In genomic region chr16:17368511-17368910, GRCh38 we compare ENCODE assay signal across 11 cellular contexts.
DNase-seq lines count a peak whose midpoint lies in the region; ATAC-seq and TF ChIP-seq lines count a peak whose summit lies in the region.
"Had no signal": no experiment of that assay in that cellular context is flagged by ENCODE, and none has a peak within 500 bp of the region (broad histone marks: within the 10 kb centered on the region; RNA-seq: fewer than 3 reads in every experiment).

No MANE protein-coding gene starts in this region.

- H3K4me3 ChIP-seq in fibroblast of the aortic adventitia (ENCODE audit: low read depth, low read length) (no peak overlapping the region), transverse colon (no peak overlapping the region)

- peak overlapping the region; percentile 91 for H3K27ac Mint-ChIP-seq in activated T-cell treated with anti-CD3 and anti-CD28 coated beads, Interleukin-2, amount 50 U/mL, for 72 hours
- H3K27ac Mint-ChIP-seq in WTC11 = no peak overlapping the region

- POLR2A ChIA-PET in WTC11 (lab: Charles Lee) = no interaction called here

- no peak for TF ChIP-seq CTCF in WTC11 (IDR thresholded peaks at IDR 0.05)
- TF ChIP-seq CTCF in fibroblast of the aortic adventitia (IDR thresholded peaks at IDR 0.05; ENCODE audit: insufficient read depth, low read length) = no peak
- TF ChIP-seq CTCF in transverse colon (IDR thresholded peaks at IDR 0.05) = no peak

- DNase-seq in activated T-cell treated with anti-CD3 and anti-CD28 coated beads, Interleukin-2, amount 50 U/mL, for 72 hours = no peak
- no peak for DNase-seq in activated T-cell treated with anti-CD3 and anti-CD28 coated beads, Interleukin-2, amount 50 U/mL, for 1 hour
- DNase-seq in WTC11 (ENCODE audit: low spot score) (no peak), fibroblast of the aortic adventitia (ENCODE audit: low read depth) (peak; percentile 17), transverse colon (no peak), HK-2 (ENCODE audit: unreplicated experiment) (no peak)
- DNase-seq: aorta, cortex of kidney had no signal

- CTCF ChIA-PET in WTC11 (lab: Charles Lee) = interaction anchor here (0.6 to 1.8 kb wide), 13 partner anchors 8 to 174 kb away, joined by 3 to 22 read pairs (median 4); no protein-coding TSS in a partner anchor

- peaks cover 2 to 7% of the 10 kb centered on the region in 2 donors for H3K36me3 Mint-ChIP-seq in activated T-cell treated with anti-CD3 and anti-CD28 coated beads, Interleukin-2, amount 50 U/mL, for 72 hours (ENCODE audit: insufficient read depth in 2 of 2)
- no peaks in the 10 kb centered on the region for H3K36me3 Mint-ChIP-seq in WTC11

- no peaks in the 10 kb centered on the region for H3K36me3 ChIP-seq in transverse colon

- no peaks in the 10 kb centered on the region for H3K27me3 Mint-ChIP-seq in activated T-cell treated with anti-CD3 and anti-CD28 coated beads, Interleukin-2, amount 50 U/mL, for 72 hours (ENCODE audit: low read depth)
- H3K27me3 Mint-ChIP-seq in WTC11 (ENCODE audit: low read depth) = no peaks in the 10 kb centered on the region

- in situ Hi-C loops in transverse colon (cut with MboI; ENCODE audit: low pct_ligation_motif_present in 1 of 4, low pct_unique_long_range_greater_than_20kb in 1 of 4, low sequenced_read_pairs in 3 of 4) = no loop called here

- peaks cover 23 to 73% (median 24%) of the 10 kb centered on the region in 4 donors for H3K4me1 ChIP-seq in transverse colon

- peak overlapping the region; percentile 69 to 75 (median 70) for H3K27ac ChIP-seq in transverse colon

- H3K9me3 Mint-ChIP-seq in activated T-cell treated with anti-CD3 and anti-CD28 coated beads, Interleukin-2, amount 50 U/mL, for 72 hours = no peaks in the 10 kb centered on the region
- no peaks in the 10 kb centered on the region for H3K9me3 Mint-ChIP-seq in WTC11

- no peaks in the 10 kb centered on the region for H3K9me3 ChIP-seq in transverse colon

- TF ChIP-seq EP300 in transverse colon (IDR thresholded peaks at IDR 0.05; ENCODE audit: low read depth) = no peak

- H3K4me1 Mint-ChIP-seq in activated T-cell treated with anti-CD3 and anti-CD28 coated beads, Interleukin-2, amount 50 U/mL, for 72 hours (ENCODE audit: low read depth) = peaks cover 86% of the 10 kb centered on the region
- peaks cover 79% of the 10 kb centered on the region for H3K4me1 Mint-ChIP-seq in WTC11

- WGBS in transverse colon (ENCODE audit: low coverage in 1 of 2), 2 donors = 61% methylated on average over 3 of the region's 3 CpGs; no CpG with 5 or more reads in 1 of the 2 donors

- ATAC-seq in activated T-cell treated with anti-CD3 and anti-CD28 coated beads, Interleukin-2, amount 50 U/mL, for 72 hours (replicated peaks in 1 of 2) = no peak
- no peak for ATAC-seq in WTC11
- no peak for ATAC-seq in HG02852 (IDR thresholded peaks at IDR 0.05; ENCODE audit: unreplicated experiment)
- ATAC-seq in HG02763 (IDR thresholded peaks at IDR 0.05; ENCODE audit: unreplicated experiment) = no peak
- ATAC-seq: Panc1 had no signal

- no peaks in the 10 kb centered on the region for H3K27me3 ChIP-seq in transverse colon

- intact Hi-C loops in transverse colon (cut with DNase I; ENCODE audit: low total_unique reads) = no loop called here

- peak overlapping the region; percentile 87 to 92 for H3K4me3 Mint-ChIP-seq in activated T-cell treated with anti-CD3 and anti-CD28 coated beads, Interleukin-2, amount 50 U/mL, for 72 hours
- H3K4me3 Mint-ChIP-seq in WTC11 = no peak overlapping the region

- no peak for TF ChIP-seq POLR2A in transverse colon (IDR thresholded peaks at IDR 0.05)

TF ChIP-seq in WTC11, 78 proteins besides CTCF, POLR2A, EP300 and RAD21:
- TF ChIP-seq KAT7 (CRISPR knock-in tag; IDR thresholded peaks at IDR 0.05; ENCODE audit: borderline replicate concordance) = no peak
- peak; percentile 95 for TF ChIP-seq ZNF121 (CRISPR knock-in tag; IDR thresholded peaks at IDR 0.05)
